ENCODE assay signal across 10 cellular contexts in genomic region chr19:13100031-13100588, GRCh38. TPM values are rescaled to one million over a fixed set of nuclear protein-coding genes. Genes with fewer than 3 reads are reported as not detected.
DNase-seq lines count a peak whose midpoint lies in the region; ATAC-seq, FAIRE-seq and TF ChIP-seq lines count a peak whose summit lies in the region.
"Had no signal": no experiment of that assay in that cellular context is flagged by ENCODE, and none has a peak within 500 bp of the region (broad histone marks: within the 10 kb centered on the region; RNA-seq: fewer than 3 reads in every experiment).

No MANE protein-coding gene starts in this region.

- FAIRE-seq in endothelial cell of umbilical vein (lab: Jason Lieb, UNC): peak; percentile 59
- FAIRE-seq: islet of Langerhans had no signal

- no peak overlapping the region for H2AFZ ChIP-seq in endothelial cell of umbilical vein (ENCODE audit: low read depth, low read length)

- H3K4me3 ChIP-seq in endothelial cell of umbilical vein (replicated peaks in 1 of 3; ENCODE audit: insufficient read depth in 1 of 3, low read depth in 1 of 3, low read length in 3 of 3): peak overlapping the region in 1 of 3 experiments; percentile 23

- no peaks in the 10 kb centered on the region for H3K9me3 ChIP-seq in endothelial cell of umbilical vein (replicated peaks; ENCODE audit: control insufficient read depth, insufficient read depth, low read length)

- no peaks in the 10 kb centered on the region for H3K27me3 ChIP-seq in endothelial cell of umbilical vein (ENCODE audit: control insufficient read depth in 2 of 2, insufficient read depth in 2 of 2, low read length in 2 of 2)

- no peaks in the 10 kb centered on the region for H4K20me1 ChIP-seq in endothelial cell of umbilical vein (replicated peaks; ENCODE audit: control insufficient read depth, extremely low read depth, insufficient read depth, low read length)

- peaks cover 30% of the 10 kb centered on the region for H3K79me2 ChIP-seq in endothelial cell of umbilical vein (ENCODE audit: control insufficient read depth, insufficient read depth, low read length)

- no peak for TF ChIP-seq POLR2A in endothelial cell of umbilical vein (IDR thresholded peaks at IDR 0.05; ENCODE audit: low read depth, low read length)

- H3K9me1 ChIP-seq in endothelial cell of umbilical vein (replicated peaks; ENCODE audit: control insufficient read depth, extremely low read depth, insufficient read depth, low read length): no peaks in the 10 kb centered on the region

- H3K36me3 ChIP-seq in endothelial cell of umbilical vein (ENCODE audit: control insufficient read depth in 2 of 2, extremely low read depth in 1 of 2, insufficient read depth in 2 of 2, low read length in 2 of 2): peaks cover 2 to 3% of the 10 kb centered on the region in 2 experiments

- dilution Hi-C loops in endothelial cell of umbilical vein (cut with MboI; ENCODE audit: extremely low pct_ligation_motif_present, low sequenced_read_pairs): no loop called here

- POLR2A ChIA-PET in endothelial cell of umbilical vein (lab: Charles Lee): interaction anchor here (1.4 to 2.1 kb wide), 2 partner anchors 39 to 52 kb away, joined by 4 read pairs; no protein-coding TSS in a partner anchor

- peak; percentile 80 for DNase-seq in activated CD4-positive, alpha-beta T cell treated with anti-CD3 and anti-CD28 coated beads for 48 hours
- DNase-seq in endothelial cell of umbilical vein (ENCODE audit: low read depth, low spot score): peak; percentile 51
- DNase-seq in stimulated activated CD4-positive, alpha-beta T cell treated with anti-CD3 and anti-CD28 coated beads, TNF-alpha, amount 100 ng/mL, for 48 hours (ENCODE audit: low read depth in 3 of 3): peak in 2 of 3 donors; percentile 45 to 60
- no peak for DNase-seq in NCI-H345 treated with DMSO at 0.1 percent for 48 hours (lab: John Stamatoyannopoulos, UW; ENCODE audit: unreplicated experiment)

- TF ChIP-seq CTCF in endothelial cell of umbilical vein (IDR thresholded peaks at IDR 0.05; ENCODE audit: extremely low read depth in 1 of 2, insufficient read depth in 1 of 2, low read depth in 1 of 2, low read length in 2 of 2): no peak

- peak overlapping the region; percentile 57 for H3K4me2 ChIP-seq in endothelial cell of umbilical vein (ENCODE audit: insufficient read depth, low read length)
- H3K4me2 ChIP-seq: KMS-11 had no signal

- H3K9ac ChIP-seq in endothelial cell of umbilical vein (replicated peaks; ENCODE audit: extremely low read depth, insufficient read depth, low read length): peak overlapping the region; percentile 69
- H3K9ac ChIP-seq: KMS-11 had no signal

- H3K4me1 ChIP-seq in endothelial cell of umbilical vein (ENCODE audit: control insufficient read depth, extremely low read depth, insufficient read depth, low read length): peaks cover 56% of the 10 kb centered on the region

- CTCF ChIA-PET in endothelial cell of umbilical vein (lab: Charles Lee): interaction anchor here (0.5 to 2.5 kb wide), 11 partner anchors 17 to 176 kb away, joined by 3 to 23 read pairs (median 6); partner anchors contain the start of genes IER2, NACC1, STX10 and TRMT1

- no TSS peak for BruUV-seq in endothelial cell of umbilical vein (replicated peaks; lab: Mats Ljungman, UMichigan)

- peak; percentile 35 for ATAC-seq in HG02610 (IDR thresholded peaks at IDR 0.05; ENCODE audit: unreplicated experiment)
- no peak for ATAC-seq in HG03520 (IDR thresholded peaks at IDR 0.05; ENCODE audit: unreplicated experiment)
- no peak for ATAC-seq in GM19023 (IDR thresholded peaks at IDR 0.05; ENCODE audit: unreplicated experiment)
- ATAC-seq in GM21717 (IDR thresholded peaks at IDR 0.05; ENCODE audit: unreplicated experiment): no peak

- intact Hi-C loops in endothelial cell of umbilical vein (cut with micrococcal nuclease): loop anchor here (5.0 kb wide), 2 partner anchors 147 to 907 kb away; partner anchors contain the start of gene RFX1

- peak overlapping the region; percentile 89 for H3K27ac ChIP-seq in endothelial cell of umbilical vein (ENCODE audit: insufficient read depth, low read depth, low read length)
- H3K27ac ChIP-seq: KMS-11 had no signal

TF ChIP-seq in endothelial cell of umbilical vein, 7 proteins besides CTCF, POLR2A, EP300 and RAD21:
- TF ChIP-seq GATA2 (IDR thresholded peaks at IDR 0.05; ENCODE audit: insufficient read depth, insufficient read length, low read depth, low read length) (no peak), MAX (IDR thresholded peaks at IDR 0.05; ENCODE audit: insufficient read depth, insufficient read length) (no peak), JUN (IDR thresholded peaks at IDR 0.05; ENCODE audit: borderline replicate concordance, insufficient read depth, insufficient read length, low read depth) (no peak), MYC (IDR thresholded peaks at IDR 0.05; ENCODE audit: low read depth, low read length) (no peak), POLR2AphosphoS5 (IDR thresholded peaks at IDR 0.05; ENCODE audit: insufficient read depth, low read depth, low read length) (no peak), FOS (IDR thresholded peaks at IDR 0.05; ENCODE audit: borderline replicate concordance, insufficient read depth, low read length) (no peak), EZH2 (IDR thresholded peaks at IDR 0.05; ENCODE audit: borderline replicate concordance, low read depth, low read length, severe bottlenecking) (no peak)

RNA-seq across cellular contexts. Expression of gene LYL1, which starts 2.5 kb away (rescaled TPM):
- 74.4 and 91.5 TPM in 2 replicates for total RNA-seq in endothelial cell of umbilical vein
- 87.3 and 141 TPM in 2 replicates for polyA plus RNA-seq in endothelial cell of umbilical vein
- 40.8 and 60.9 TPM in 2 replicates for polyA plus RNA-seq in endothelial cell of umbilical vein (2011; cell fraction: cytosol; rRNA removed)
- 42.5 and 44.4 TPM in 2 replicates for polyA plus RNA-seq in endothelial cell of umbilical vein (2011; cell fraction: nucleus; rRNA removed)
- 47.3 and 75.1 TPM in 2 replicates for polyA plus RNA-seq in endothelial cell of umbilical vein (2012)
- polyA minus RNA-seq in endothelial cell of umbilical vein: 16.2 and 18.2 TPM in 2 replicates
- polyA minus RNA-seq in endothelial cell of umbilical vein (2011; cell fraction: cytosol; rRNA and poly(A)+ RNA removed): not detected
- polyA minus RNA-seq in endothelial cell of umbilical vein (2011; cell fraction: nucleus; rRNA and poly(A)+ RNA removed): 9.0 and 18.8 TPM in 2 replicates

RNA-seq across cellular contexts. Expression of gene TRMT1, which starts 16.4 kb away (rescaled TPM):
- total RNA-seq in endothelial cell of umbilical vein: 42.2 and 53.0 TPM in 2 replicates
- 46.3 and 60.5 TPM in 2 replicates for polyA plus RNA-seq in endothelial cell of umbilical vein
- polyA plus RNA-seq in endothelial cell of umbilical vein (2011; cell fraction: cytosol; rRNA removed): 25.5 and 32.2 TPM in 2 replicates
- 235 and 243 TPM in 2 replicates for polyA plus RNA-seq in endothelial cell of umbilical vein (2011; cell fraction: nucleus; rRNA removed)
- 39.6 and 42.8 TPM in 2 replicates for polyA plus RNA-seq in endothelial cell of umbilical vein (2012)
- polyA minus RNA-seq in endothelial cell of umbilical vein: 26.5 and 37.9 TPM in 2 replicates
- 37.0 TPM for polyA minus RNA-seq in endothelial cell of umbilical vein (2011; cell fraction: cytosol; rRNA and poly(A)+ RNA removed)
- 27.6 and 47.5 TPM in 2 replicates for polyA minus RNA-seq in endothelial cell of umbilical vein (2011; cell fraction: nucleus; rRNA and poly(A)+ RNA removed)

RNA-seq across cellular contexts. Expression of gene NACC1, which starts 18.0 kb away (rescaled TPM):
- 95.4 and 97.6 TPM in 2 replicates for total RNA-seq in endothelial cell of umbilical vein
- 120 and 198 TPM in 2 replicates for polyA plus RNA-seq in endothelial cell of umbilical vein
- 80.0 and 100 TPM in 2 replicates for polyA plus RNA-seq in endothelial cell of umbilical vein (2011; cell fraction: cytosol; rRNA removed)
- polyA plus RNA-seq in endothelial cell of umbilical vein (2011; cell fraction: nucleus; rRNA removed): 54.7 and 78.0 TPM in 2 replicates
- polyA plus RNA-seq in endothelial cell of umbilical vein (2012): 38.9 and 59.8 TPM in 2 replicates
- 80.5 and 91.7 TPM in 2 replicates for polyA minus RNA-seq in endothelial cell of umbilical vein
- 98.0 TPM for polyA minus RNA-seq in endothelial cell of umbilical vein (2011; cell fraction: cytosol; rRNA and poly(A)+ RNA removed)
- polyA minus RNA-seq in endothelial cell of umbilical vein (2011; cell fraction: nucleus; rRNA and poly(A)+ RNA removed): 19.5 and 40.5 TPM in 2 replicates

RNA-seq across cellular contexts. Expression of gene STX10, which starts 50.1 kb away (rescaled TPM):
- 63.1 and 67.9 TPM in 2 replicates for total RNA-seq in endothelial cell of umbilical vein
- polyA plus RNA-seq in endothelial cell of umbilical vein: 89.6 and 91.6 TPM in 2 replicates
- polyA plus RNA-seq in endothelial cell of umbilical vein (2011; cell fraction: cytosol; rRNA removed): 73.4 and 87.2 TPM in 2 replicates
- 114 and 131 TPM in 2 replicates for polyA plus RNA-seq in endothelial cell of umbilical vein (2011; cell fraction: nucleus; rRNA removed)
- polyA plus RNA-seq in endothelial cell of umbilical vein (2012): 49.2 and 49.9 TPM in 2 replicates
- polyA minus RNA-seq in endothelial cell of umbilical vein: 48.5 and 105 TPM in 2 replicates
- polyA minus RNA-seq in endothelial cell of umbilical vein (2011; cell fraction: cytosol; rRNA and poly(A)+ RNA removed): 46.1 TPM
- 14.1 and 22.6 TPM in 2 replicates for polyA minus RNA-seq in endothelial cell of umbilical vein (2011; cell fraction: nucleus; rRNA and poly(A)+ RNA removed)

RNA-seq across cellular contexts. Expression of gene IER2, which starts 50.1 kb away (rescaled TPM):
- total RNA-seq in endothelial cell of umbilical vein: 81.6 and 97.0 TPM in 2 replicates
- 55.2 and 60.6 TPM in 2 replicates for polyA plus RNA-seq in endothelial cell of umbilical vein
- 36.0 and 59.9 TPM in 2 replicates for polyA plus RNA-seq in endothelial cell of umbilical vein (2011; cell fraction: cytosol; rRNA removed)
- 82.2 and 90.1 TPM in 2 replicates for polyA plus RNA-seq in endothelial cell of umbilical vein (2011; cell fraction: nucleus; rRNA removed)
- polyA plus RNA-seq in endothelial cell of umbilical vein (2012): 45.4 and 53.7 TPM in 2 replicates
- polyA minus RNA-seq in endothelial cell of umbilical vein: 12.2 and 13.6 TPM in 2 replicates
- 37.5 TPM for polyA minus RNA-seq in endothelial cell of umbilical vein (2011; cell fraction: cytosol; rRNA and poly(A)+ RNA removed)
- polyA minus RNA-seq in endothelial cell of umbilical vein (2011; cell fraction: nucleus; rRNA and poly(A)+ RNA removed): 15.8 and 48.0 TPM in 2 replicates
